In the genomic region with DNA sequence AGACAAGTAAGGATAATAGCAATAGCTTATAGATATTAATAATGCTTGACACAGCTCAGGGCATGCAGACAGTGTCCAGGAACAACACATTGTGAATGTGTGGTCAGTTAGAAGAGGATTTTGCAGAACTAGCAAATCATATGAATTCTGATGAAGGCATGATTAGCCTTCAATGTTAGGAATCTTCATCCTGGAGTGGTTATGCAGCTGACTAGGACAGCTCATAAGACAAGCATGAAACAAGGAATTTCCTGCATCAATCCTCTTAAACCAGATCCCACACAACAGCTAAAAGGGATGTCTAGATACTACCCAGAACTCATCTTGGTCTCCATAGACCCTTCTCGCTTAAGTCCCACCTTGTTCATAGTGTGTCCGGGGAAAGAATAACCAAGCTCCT, we compare ENCODE assay signal across 25 cellular contexts.
DNase-seq lines count a peak whose midpoint lies in the region; ATAC-seq and TF ChIP-seq lines count a peak whose summit lies in the region.
"Had no signal": no experiment of that assay in that cellular context is flagged by ENCODE, and none has a peak within 500 bp of the region (broad histone marks: within the 10 kb centered on the region; RNA-seq: fewer than 3 reads in every experiment).

No MANE protein-coding gene starts in this region.

- POLR2A ChIA-PET in naive thymus-derived CD4-positive, alpha-beta T cell (lab: Charles Lee), result no interaction called here
- POLR2A ChIA-PET in activated CD4-positive, alpha-beta T cell treated with anti-CD3 and anti-CD28 coated beads for 36 hours (lab: Charles Lee), result no interaction called here

- H3K27me3 ChIP-seq in mesenchymal stem cell (ENCODE audit: control insufficient read depth in 1 of 2, insufficient read depth in 1 of 2, low read length in 2 of 2), result no peaks in the 10 kb centered on the region
- H3K27me3 ChIP-seq in naive thymus-derived CD4-positive, alpha-beta T cell (ENCODE audit: control insufficient read depth in 2 of 2, insufficient read depth in 2 of 2, low read length in 2 of 2), result no peaks in the 10 kb centered on the region
- H3K27me3 ChIP-seq: adrenal gland; BLaER1 treated with 17β-estradiol and CSF1 and Interleukin-3, amounts not matched to agents 10 nM and 100 nM; gastroesophageal sphincter; pancreas had no signal

- CTCF ChIA-PET in activated naive CD4-positive, alpha-beta T cell treated with anti-CD3 and anti-CD28 coated beads for 36 hours (lab: Charles Lee), result no interaction called here
- CTCF ChIA-PET in naive thymus-derived CD4-positive, alpha-beta T cell (lab: Charles Lee), result no interaction called here
- CTCF ChIA-PET in activated CD4-positive, alpha-beta T cell treated with anti-CD3 and anti-CD28 coated beads for 36 hours (lab: Charles Lee), result no interaction called here

- H3K9ac ChIP-seq in mesenchymal stem cell (ENCODE audit: low read length), result no peak overlapping the region
- H3K9ac ChIP-seq: BLaER1 treated with 17β-estradiol and CSF1 and Interleukin-3, amounts not matched to agents 10 nM and 100 nM had no signal

- no peak overlapping the region for H2BK12ac ChIP-seq in mesenchymal stem cell (ENCODE audit: low read length in 2 of 2)

- H3K9me3 Mint-ChIP-seq in activated naive CD4-positive, alpha-beta T cell treated with anti-CD3 and anti-CD28 coated beads for 36 hours, result peaks cover 2% of the 10 kb centered on the region
- peaks cover 0 to 6% (median 0%) of the 10 kb centered on the region in 11 donors for H3K9me3 Mint-ChIP-seq in naive thymus-derived CD4-positive, alpha-beta T cell
- no peaks in the 10 kb centered on the region for H3K9me3 Mint-ChIP-seq in activated CD4-positive, alpha-beta T cell treated with anti-CD3 and anti-CD28 coated beads for 36 hours (ENCODE audit: low read depth)
- H3K9me3 Mint-ChIP-seq: activated B cell treated with CpG ODN at 0.5 μM for 24 hours had no signal

- H3K27ac Mint-ChIP-seq in activated naive CD4-positive, alpha-beta T cell treated with anti-CD3 and anti-CD28 coated beads for 36 hours, result no peak overlapping the region
- no peak overlapping the region for H3K27ac Mint-ChIP-seq in naive thymus-derived CD4-positive, alpha-beta T cell
- no peak overlapping the region for H3K27ac Mint-ChIP-seq in activated CD4-positive, alpha-beta T cell treated with anti-CD3 and anti-CD28 coated beads for 36 hours
- H3K27ac Mint-ChIP-seq: activated B cell treated with CpG ODN at 0.5 μM for 24 hours, memory B cell, natural killer cell had no signal

- no peak overlapping the region for H3K18ac ChIP-seq in mesenchymal stem cell (ENCODE audit: low read depth in 1 of 2, low read length in 2 of 2)

- no peaks in the 10 kb centered on the region for H3K79me1 ChIP-seq in mesenchymal stem cell (replicated peaks; ENCODE audit: low read length, poor library complexity, severe bottlenecking)

- no peaks in the 10 kb centered on the region for H3K4me1 Mint-ChIP-seq in activated naive CD4-positive, alpha-beta T cell treated with anti-CD3 and anti-CD28 coated beads for 36 hours (ENCODE audit: low read depth)
- H3K4me1 Mint-ChIP-seq in naive thymus-derived CD4-positive, alpha-beta T cell, result no peaks in the 10 kb centered on the region
- H3K4me1 Mint-ChIP-seq in activated CD4-positive, alpha-beta T cell treated with anti-CD3 and anti-CD28 coated beads for 36 hours, result no peaks in the 10 kb centered on the region
- H3K4me1 Mint-ChIP-seq: activated B cell treated with CpG ODN at 0.5 μM for 24 hours, memory B cell, natural killer cell had no signal

- H4K8ac ChIP-seq in mesenchymal stem cell (ENCODE audit: low read length), result no peak overlapping the region

- WGBS in mesenchymal stem cell, result 88% methylated on average over 2 of the region's 2 CpGs

- no peak overlapping the region for H2BK15ac ChIP-seq in mesenchymal stem cell (ENCODE audit: low read depth, poor library complexity, severe bottlenecking)

- no peak overlapping the region for H3K4me3 Mint-ChIP-seq in activated naive CD4-positive, alpha-beta T cell treated with anti-CD3 and anti-CD28 coated beads for 36 hours
- H3K4me3 Mint-ChIP-seq in naive thymus-derived CD4-positive, alpha-beta T cell, result no peak overlapping the region
- no peak overlapping the region for H3K4me3 Mint-ChIP-seq in activated CD4-positive, alpha-beta T cell treated with anti-CD3 and anti-CD28 coated beads for 36 hours
- H3K4me3 Mint-ChIP-seq: activated B cell treated with CpG ODN at 0.5 μM for 24 hours, memory B cell, natural killer cell had no signal

- H3K4me3 ChIP-seq in choroid plexus epithelial cell (ENCODE audit: low read depth, low read length), result no peak overlapping the region
- H3K4me3 ChIP-seq in mesenchymal stem cell (ENCODE audit: insufficient read depth in 1 of 2, low read depth in 1 of 2, low read length in 2 of 2), result no peak overlapping the region
- H3K4me3 ChIP-seq in mucosa of descending colon, result no peak overlapping the region
- H3K4me3 ChIP-seq in naive thymus-derived CD4-positive, alpha-beta T cell (ENCODE audit: low read length), result no peak overlapping the region
- H3K4me3 ChIP-seq: adrenal gland; BLaER1 treated with 17β-estradiol and CSF1 and Interleukin-3, amounts not matched to agents 10 nM and 100 nM; gastroesophageal sphincter; pancreas had no signal

- TF ChIP-seq CTCF in choroid plexus epithelial cell (conservative IDR thresholded peaks at IDR 0.05; ENCODE audit: low read depth, low read length), result no peak
- no peak for TF ChIP-seq CTCF in mucosa of descending colon (IDR thresholded peaks at IDR 0.05)

- DNase-seq in A172 (ENCODE audit: low spot score), result peak; percentile 69
- DNase-seq in LHCN-M2 (ENCODE audit: low read depth), result peak; percentile 60
- peak; percentile 17 for DNase-seq in choroid plexus epithelial cell (ENCODE audit: low read depth)
- DNase-seq in mesenchymal stem cell, result peak; percentile 4
- DNase-seq in mucosa of descending colon, result no peak
- no peak for DNase-seq in activated naive CD4-positive, alpha-beta T cell treated with anti-CD3 and anti-CD28 coated beads for 36 hours
- DNase-seq in naive thymus-derived CD4-positive, alpha-beta T cell, result no peak
- DNase-seq in activated CD4-positive, alpha-beta T cell treated with anti-CD3 and anti-CD28 coated beads for 36 hours, result no peak
- DNase-seq: activated B cell treated with CpG ODN at 0.5 μM for 24 hours; activated CD4-positive, alpha-beta T cell treated with anti-CD3 and anti-CD28 coated beads, Interleukin-2, amount 50 U/mL, for 48 hours; activated effector memory CD4-positive, alpha-beta T cell treated with Interleukin-2 at 50 U/mL for 16 hours; adrenal gland; Calu3; central memory CD4-positive, alpha-beta T cell; natural killer cell; NCI-H1092; NCI-H2029; NCI-H510A; pancreas; substantia nigra; T1000 had no signal

- H3K4me2 ChIP-seq in mesenchymal stem cell (ENCODE audit: low read length, poor library complexity, severe bottlenecking), result no peak overlapping the region
- H3K4me2 ChIP-seq: BLaER1 treated with 17β-estradiol and CSF1 and Interleukin-3, amounts not matched to agents 10 nM and 100 nM had no signal

- H3K4ac ChIP-seq in mesenchymal stem cell (ENCODE audit: low read depth in 1 of 2, low read length in 2 of 2), result no peak overlapping the region

- no peak overlapping the region for H4K91ac ChIP-seq in mesenchymal stem cell (ENCODE audit: low read length)

- H3K9me3 ChIP-seq in mesenchymal stem cell (ENCODE audit: control insufficient read depth, low read length), result no peaks in the 10 kb centered on the region
- no peaks in the 10 kb centered on the region for H3K9me3 ChIP-seq in mucosa of descending colon
- no peaks in the 10 kb centered on the region for H3K9me3 ChIP-seq in naive thymus-derived CD4-positive, alpha-beta T cell (ENCODE audit: control insufficient read depth in 2 of 3, low read length in 3 of 3)
- H3K9me3 ChIP-seq: adrenal gland; BLaER1 treated with 17β-estradiol and CSF1 and Interleukin-3, amounts not matched to agents 10 nM and 100 nM; gastroesophageal sphincter; pancreas had no signal

- no peak overlapping the region for H2BK5ac ChIP-seq in mesenchymal stem cell (ENCODE audit: low read depth, low read length, poor library complexity, severe bottlenecking)

- no peak overlapping the region for H2BK120ac ChIP-seq in mesenchymal stem cell (ENCODE audit: low read depth, low read length)

- H3K36me3 Mint-ChIP-seq in activated naive CD4-positive, alpha-beta T cell treated with anti-CD3 and anti-CD28 coated beads for 36 hours (ENCODE audit: low read depth), result no peaks in the 10 kb centered on the region
- no peaks in the 10 kb centered on the region for H3K36me3 Mint-ChIP-seq in naive thymus-derived CD4-positive, alpha-beta T cell
- no peaks in the 10 kb centered on the region for H3K36me3 Mint-ChIP-seq in activated CD4-positive, alpha-beta T cell treated with anti-CD3 and anti-CD28 coated beads for 36 hours (ENCODE audit: low read depth)
- H3K36me3 Mint-ChIP-seq: memory B cell, natural killer cell had no signal

- H3K27me3 Mint-ChIP-seq in activated naive CD4-positive, alpha-beta T cell treated with anti-CD3 and anti-CD28 coated beads for 36 hours (ENCODE audit: low read depth), result no peaks in the 10 kb centered on the region
- no peaks in the 10 kb centered on the region for H3K27me3 Mint-ChIP-seq in naive thymus-derived CD4-positive, alpha-beta T cell
- no peaks in the 10 kb centered on the region for H3K27me3 Mint-ChIP-seq in activated CD4-positive, alpha-beta T cell treated with anti-CD3 and anti-CD28 coated beads for 36 hours
- H3K27me3 Mint-ChIP-seq: activated B cell treated with CpG ODN at 0.5 μM for 24 hours had no signal

- H3K14ac ChIP-seq in mesenchymal stem cell (ENCODE audit: low read length in 2 of 2), result no peak overlapping the region

- H3K27ac ChIP-seq in mesenchymal stem cell (ENCODE audit: low read length, poor library complexity, severe bottlenecking), result peak overlapping the region; percentile 59
- no peak overlapping the region for H3K27ac ChIP-seq in naive thymus-derived CD4-positive, alpha-beta T cell (ENCODE audit: low read depth, low read length)
- H3K27ac ChIP-seq: adrenal gland; BLaER1 treated with 17β-estradiol and CSF1 and Interleukin-3, amounts not matched to agents 10 nM and 100 nM; gastroesophageal sphincter; pancreas had no signal

- H3K4me1 ChIP-seq in mesenchymal stem cell (ENCODE audit: control insufficient read depth, insufficient read depth, low read depth, low read length), result peaks cover 3% of the 10 kb centered on the region
- H3K4me1 ChIP-seq in mucosa of descending colon (ENCODE audit: low read depth), result no peaks in the 10 kb centered on the region
- no peaks in the 10 kb centered on the region for H3K4me1 ChIP-seq in naive thymus-derived CD4-positive, alpha-beta T cell (ENCODE audit: control insufficient read depth in 2 of 2, insufficient read depth in 2 of 2, low read length in 2 of 2)
- H3K4me1 ChIP-seq: adrenal gland; BLaER1 treated with 17β-estradiol and CSF1 and Interleukin-3, amounts not matched to agents 10 nM and 100 nM; gastroesophageal sphincter; pancreas had no signal

- H2AFZ ChIP-seq in mesenchymal stem cell (ENCODE audit: low read depth, low read length), result no peak overlapping the region

- H3K36me3 ChIP-seq in mesenchymal stem cell (ENCODE audit: control insufficient read depth in 1 of 2, insufficient read depth in 2 of 2, low read depth in 1 of 2, low read length in 2 of 2) (no peaks in the 10 kb centered on the region), mucosa of descending colon (ENCODE audit: low read depth) (no peaks in the 10 kb centered on the region)
- H3K36me3 ChIP-seq in naive thymus-derived CD4-positive, alpha-beta T cell (ENCODE audit: control insufficient read depth in 2 of 3, insufficient read depth in 3 of 3, low read length in 3 of 3), result no peaks in the 10 kb centered on the region
- H3K36me3 ChIP-seq: adrenal gland; BLaER1 treated with 17β-estradiol and CSF1 and Interleukin-3, amounts not matched to agents 10 nM and 100 nM; gastroesophageal sphincter; pancreas had no signal

- no peak overlapping the region for H3K23ac ChIP-seq in mesenchymal stem cell (ENCODE audit: low read length in 2 of 2)

- intact Hi-C loops in mucosa of descending colon (cut with DNase I, micrococcal nuclease), result no loop called here
- intact Hi-C loops in activated naive CD4-positive, alpha-beta T cell treated with anti-CD3 and anti-CD28 coated beads for 36 hours (cut with micrococcal nuclease), result no loop called here
- intact Hi-C loops in naive thymus-derived CD4-positive, alpha-beta T cell (cut with micrococcal nuclease), result no loop called here
- intact Hi-C loops in activated CD4-positive, alpha-beta T cell treated with anti-CD3 and anti-CD28 coated beads for 36 hours (cut with DNase I, micrococcal nuclease), result no loop called here

- no peak overlapping the region for H2AK5ac ChIP-seq in mesenchymal stem cell (ENCODE audit: low read length, severe bottlenecking)

- no peak for ATAC-seq in mucosa of descending colon
- no peak for ATAC-seq in naive thymus-derived CD4-positive, alpha-beta T cell
- ATAC-seq in activated CD4-positive, alpha-beta T cell treated with anti-CD3 and anti-CD28 coated beads for 36 hours, result no peak
- ATAC-seq: gastroesophageal sphincter, natural killer cell, pancreas, sciatic nerve had no signal

Comparison
In these comparisons a context has a peak if more than half of its experiments do, and no peak if none do; other contexts are left out.
1. DNase-seq: peak in A172 (single experiment), LHCN-M2 (single experiment), choroid plexus epithelial cell (single experiment) and mesenchymal stem cell (single experiment); none in mucosa of descending colon (0 of 3), activated naive CD4-positive, alpha-beta T cell treated with anti-CD3 and anti-CD28 coated beads for 36 hours (single experiment), naive thymus-derived CD4-positive, alpha-beta T cell (0 of 9) and activated CD4-positive, alpha-beta T cell treated with anti-CD3 and anti-CD28 coated beads for 36 hours (single experiment).